Comparison of ENCODE assay signal across 14 cellular contexts in genomic region chr3:114615535-114616064, GRCh38.
A peak's percentile ranks its signal among the peaks of the same experiment; 100 is the strongest.
DNase-seq lines count a peak whose midpoint lies in the region; ATAC-seq and TF ChIP-seq lines count a peak whose summit lies in the region.
"Had no signal": no experiment of that assay in that cellular context is flagged by ENCODE, and none has a peak within 500 bp of the region (broad histone marks: within the 10 kb centered on the region; RNA-seq: fewer than 3 reads in every experiment).

No MANE protein-coding gene starts in this region.

- POLR2A ChIA-PET in Caco-2 (lab: Charles Lee) = no interaction called here

- no peaks in the 10 kb centered on the region for H3K9me3 Mint-ChIP-seq in Caco-2 (ENCODE audit: unreplicated experiment)
- H3K9me3 Mint-ChIP-seq in stimulated activated memory B cell treated with anti-CD40 and anti-IgM and Interleukin-4, amounts not matched to agents 10 μg/mL and 1 μg/mL and 100 μg/mL, for 72 hours = no peaks in the 10 kb centered on the region

- no peak overlapping the region for H3K4me3 Mint-ChIP-seq in Caco-2 (ENCODE audit: unreplicated experiment)
- H3K4me3 Mint-ChIP-seq in stimulated activated memory B cell treated with anti-CD40 and anti-IgM and Interleukin-4, amounts not matched to agents 10 μg/mL and 1 μg/mL and 100 μg/mL, for 72 hours = no peak overlapping the region

- no peaks in the 10 kb centered on the region for H3K36me3 Mint-ChIP-seq in Caco-2 (ENCODE audit: insufficient read depth, unreplicated experiment)
- no peaks in the 10 kb centered on the region for H3K36me3 Mint-ChIP-seq in stimulated activated memory B cell treated with anti-CD40 and anti-IgM and Interleukin-4, amounts not matched to agents 10 μg/mL and 1 μg/mL and 100 μg/mL, for 72 hours

- no TSS peak for BruUV-seq in Caco-2 (replicated peaks; lab: Mats Ljungman, UMichigan)

- DNase-seq in left ventricle myocardium superior (no peak), Right ventricle myocardium inferior (ENCODE audit: missing footprints) (no peak), NCI-H2081 (lab: John Stamatoyannopoulos, UW) (peak; percentile 63 to 89), NCI-H69 (lab: John Stamatoyannopoulos, UW) (peak; percentile 89), NCI-H446 (lab: John Stamatoyannopoulos, UW) (no peak), Caco-2 (no peak)
- DNase-seq: C1 segment of cervical spinal cord, NCI-H2029, NCI-H446 treated with DMSO at 0.1 percent for 48 hours, SIG-M5 had no signal

- H3K27ac Mint-ChIP-seq in Caco-2 (ENCODE audit: unreplicated experiment) = no peak overlapping the region
- no peak overlapping the region for H3K27ac Mint-ChIP-seq in stimulated activated memory B cell treated with anti-CD40 and anti-IgM and Interleukin-4, amounts not matched to agents 10 μg/mL and 1 μg/mL and 100 μg/mL, for 72 hours

- H3K4me1 Mint-ChIP-seq in Caco-2 (ENCODE audit: low read depth, unreplicated experiment) = peaks cover under 1% of the 10 kb centered on the region
- H3K4me1 Mint-ChIP-seq in stimulated activated memory B cell treated with anti-CD40 and anti-IgM and Interleukin-4, amounts not matched to agents 10 μg/mL and 1 μg/mL and 100 μg/mL, for 72 hours = no peaks in the 10 kb centered on the region

- no peaks in the 10 kb centered on the region for H3K9me3 ChIP-seq in Caco-2
- H3K9me3 ChIP-seq: HAP-1 had no signal

- CTCF ChIA-PET in Caco-2 (lab: Charles Lee) = no interaction called here

- no peaks in the 10 kb centered on the region for H3K27me3 ChIP-seq in Caco-2 (replicated peaks; ENCODE audit: control insufficient read depth, insufficient read depth, low read length)

- no peak for TF ChIP-seq CTCF in Caco-2 (IDR thresholded peaks at IDR 0.05; ENCODE audit: insufficient read depth in 1 of 2, low read depth in 1 of 2, low read length in 1 of 2, severe bottlenecking in 1 of 2, unreplicated experiment in 1 of 2)

- H3K36me3 ChIP-seq in Caco-2 (ENCODE audit: control insufficient read depth, insufficient read depth, low read length) = no peaks in the 10 kb centered on the region
- H3K36me3 ChIP-seq: HAP-1 had no signal

- ATAC-seq in left ventricle myocardium superior (peak; percentile 26), Right ventricle myocardium inferior (no peak), HG02938 (IDR thresholded peaks at IDR 0.05; ENCODE audit: unreplicated experiment) (no peak)
- no peak for ATAC-seq in stimulated activated memory B cell treated with anti-CD40 and anti-IgM and Interleukin-4, amounts not matched to agents 10 μg/mL and 1 μg/mL and 100 μg/mL, for 72 hours
- ATAC-seq: K562 had no signal

- H3K27me3 Mint-ChIP-seq in Caco-2 (ENCODE audit: insufficient read depth, unreplicated experiment) = no peaks in the 10 kb centered on the region
- no peaks in the 10 kb centered on the region for H3K27me3 Mint-ChIP-seq in stimulated activated memory B cell treated with anti-CD40 and anti-IgM and Interleukin-4, amounts not matched to agents 10 μg/mL and 1 μg/mL and 100 μg/mL, for 72 hours

- H3K4me1 ChIP-seq in Caco-2 = peaks cover 1% of the 10 kb centered on the region; the same call in 1 of the 2 replicates

- intact Hi-C loops in left ventricle myocardium superior (cut with micrococcal nuclease) = no loop called here
- intact Hi-C loops in Right ventricle myocardium inferior (cut with DNase I) = no loop called here
- intact Hi-C loops in Caco-2 (cut with micrococcal nuclease; ENCODE audit: unreplicated experiment) = no loop called here

- H3K4me3 ChIP-seq in Caco-2 (ENCODE audit: low read depth, low read length) = no peak overlapping the region
- H3K4me3 ChIP-seq: HAP-1, K562 had no signal

Comparison
In these comparisons a context has a peak if more than half of its experiments do, and no peak if none do; other contexts are left out.
1. DNase-seq: peak in NCI-H2081 (2 of 2) and NCI-H69 (single experiment); none in left ventricle myocardium superior (single experiment), Right ventricle myocardium inferior (single experiment), NCI-H446 (0 of 2) and Caco-2 (0 of 2).